ENCODE assay signal across 18 cellular contexts in genomic region chr4:127868196-127868595, GRCh38. TPM values are rescaled to one million over a fixed set of nuclear protein-coding genes. Genes with fewer than 3 reads are reported as not detected.
DNase-seq lines count a peak whose midpoint lies in the region; TF ChIP-seq lines count a peak whose summit lies in the region.
"Had no signal": no experiment of that assay in that cellular context is flagged by ENCODE, and none has a peak within 500 bp of the region (broad histone marks: within the 10 kb centered on the region; RNA-seq: fewer than 3 reads in every experiment).

No MANE protein-coding gene starts in this region.

- no peaks in the 10 kb centered on the region for H3K9me3 ChIP-seq in HEK293 (ENCODE audit: control insufficient read depth, insufficient read depth, low read depth, low read length)
- H3K9me3 ChIP-seq: A549, Caco-2 had no signal

- in situ Hi-C loops in brain microvascular endothelial cell (cut with HindIII; ENCODE audit: low pct_ligation_motif_present, low sequenced_read_pairs): no loop called here

- TF ChIP-seq CTCF in HEK293 (tag by site-specific recombination; IDR thresholded peaks at IDR 0.05): no peak
- TF ChIP-seq CTCF in brain microvascular endothelial cell (IDR thresholded peaks at IDR 0.05; ENCODE audit: low read depth, low read length, missing control alignments): no peak

- no peaks in the 10 kb centered on the region for H3K36me3 ChIP-seq in HEK293 (ENCODE audit: control insufficient read depth in 2 of 2, insufficient read depth in 1 of 2, low read length in 2 of 2)
- H3K36me3 ChIP-seq in brain microvascular endothelial cell (replicated peaks): no peaks in the 10 kb centered on the region

- H3K9me3 Mint-ChIP-seq in activated CD4-positive, alpha-beta memory T cell treated with anti-CD3 and anti-CD28 coated beads for 36 hours: peaks cover 2% of the 10 kb centered on the region
- H3K9me3 Mint-ChIP-seq: CD4-positive, alpha-beta T cell had no signal

- H3K4me1 ChIP-seq in HEK293 (ENCODE audit: control insufficient read depth, insufficient read depth, low read length): no peaks in the 10 kb centered on the region
- H3K4me1 ChIP-seq: Caco-2 had no signal

- peaks cover 1% of the 10 kb centered on the region for H3K36me3 Mint-ChIP-seq in activated CD4-positive, alpha-beta memory T cell treated with anti-CD3 and anti-CD28 coated beads for 36 hours
- H3K36me3 Mint-ChIP-seq: IgD-negative memory B cell had no signal

- H3K27ac ChIP-seq in HEK293 (ENCODE audit: extremely low read depth, low read depth, low read length) (no peak overlapping the region), brain microvascular endothelial cell (no peak overlapping the region)
- H3K27ac ChIP-seq: 22Rv1, A549, C4-2B had no signal

- H3K27me3 Mint-ChIP-seq in activated CD4-positive, alpha-beta memory T cell treated with anti-CD3 and anti-CD28 coated beads for 36 hours: no peaks in the 10 kb centered on the region
- H3K27me3 Mint-ChIP-seq: CD4-positive, alpha-beta T cell; IgD-negative memory B cell had no signal

- no peaks in the 10 kb centered on the region for H3K4me1 Mint-ChIP-seq in activated CD4-positive, alpha-beta memory T cell treated with anti-CD3 and anti-CD28 coated beads for 36 hours (ENCODE audit: low read depth)

- intact Hi-C loops in activated CD4-positive, alpha-beta memory T cell treated with anti-CD3 and anti-CD28 coated beads for 36 hours (cut with micrococcal nuclease): no loop called here

- H3K4me3 ChIP-seq in HEK293 (ENCODE audit: low read depth, low read length) (no peak overlapping the region), brain microvascular endothelial cell (ENCODE audit: low read depth, low read length) (no peak overlapping the region)
- H3K4me3 ChIP-seq: A549, GM12878, GM23338 had no signal

- POLR2A ChIA-PET in HEK293 (lab: Yijun Ruan, JAX): no interaction called here
- POLR2A ChIA-PET in activated CD4-positive, alpha-beta memory T cell treated with anti-CD3 and anti-CD28 coated beads for 36 hours (lab: Charles Lee): no interaction called here

- H3K27me3 ChIP-seq in brain microvascular endothelial cell (replicated peaks): no peaks in the 10 kb centered on the region

- no peak overlapping the region for H3K27ac Mint-ChIP-seq in activated CD4-positive, alpha-beta memory T cell treated with anti-CD3 and anti-CD28 coated beads for 36 hours
- H3K27ac Mint-ChIP-seq: CD4-positive, alpha-beta T cell; GM23338; IgD-negative memory B cell had no signal

- H3K4me3 Mint-ChIP-seq in activated CD4-positive, alpha-beta memory T cell treated with anti-CD3 and anti-CD28 coated beads for 36 hours: no peak overlapping the region
- H3K4me3 Mint-ChIP-seq: CD4-positive, alpha-beta T cell; GM23338; IgD-negative memory B cell had no signal

- CTCF ChIA-PET in HEK293 (lab: Yijun Ruan, JAX): no interaction called here
- CTCF ChIA-PET in activated CD4-positive, alpha-beta memory T cell treated with anti-CD3 and anti-CD28 coated beads for 36 hours (lab: Charles Lee): interaction anchor here (0.6 kb wide), 1 partner anchor 43 kb away, joined by 3 read pairs; no protein-coding TSS in a partner anchor

- DNase-seq in EH (ENCODE audit: low read depth) (peak; percentile 58), brain microvascular endothelial cell (peak; percentile 31), iris pigment epithelial cell (ENCODE audit: low read depth) (peak; percentile 35), SKM-1 (lab: John Stamatoyannopoulos, UW; ENCODE audit: unreplicated experiment) (no peak), ureter (ENCODE audit: low spot score) (no peak)
- no peak for DNase-seq in activated CD4-positive, alpha-beta memory T cell treated with anti-CD3 and anti-CD28 coated beads for 36 hours
- DNase-seq: AML-193; Caco-2; CD4-positive, alpha-beta T cell; HCEC 1CT; KBM-7 had no signal

TF ChIP-seq in HEK293, 187 proteins besides CTCF, POLR2A, EP300 and RAD21:
- TF ChIP-seq ZNF341 (tag by site-specific recombination; IDR thresholded peaks at IDR 0.05; ENCODE audit: low read depth): no peak
- TF ChIP-seq HOXA7 (CRISPR knock-in tag; IDR thresholded peaks at IDR 0.05; ENCODE audit: borderline replicate concordance): no peak
- no peak for TF ChIP-seq ZNF140 (tag by site-specific recombination; IDR thresholded peaks at IDR 0.05)
- no peak for TF ChIP-seq ZNF280D (tag by site-specific recombination; IDR thresholded peaks at IDR 0.05)
- TF ChIP-seq BCL11B (tag by site-specific recombination; IDR thresholded peaks at IDR 0.05; ENCODE audit: low read depth): no peak
- TF ChIP-seq ZNF624 (tag by site-specific recombination; IDR thresholded peaks at IDR 0.05): no peak
- peak; percentile 33; the same call in 1 of the 2 replicates for TF ChIP-seq ZNF146 (tag by site-specific recombination; IDR thresholded peaks at IDR 0.05)

RNA-seq across cellular contexts. Expression of gene PLK4, which starts 12.5 kb away (rescaled TPM):
- 4.7 TPM for total RNA-seq in ureter
- 10 to 100 TPM; 43.5 to 45.6 TPM for total RNA-seq in activated CD4-positive, alpha-beta memory T cell treated with anti-CD3 and anti-CD28 coated beads for 36 hours

Comparison
In these comparisons a context has a peak if more than half of its experiments do, and no peak if none do; other contexts are left out.
1. DNase-seq: peak in EH (single experiment), brain microvascular endothelial cell (single experiment) and iris pigment epithelial cell (single experiment); none in SKM-1 (single experiment), ureter (single experiment) and activated CD4-positive, alpha-beta memory T cell treated with anti-CD3 and anti-CD28 coated beads for 36 hours (single experiment).